In genomic region chr17:61903251-61903650, GRCh38 we compare ENCODE assay signal across 20 cellular contexts. TPM values are rescaled to one million over a fixed set of nuclear protein-coding genes. Genes with fewer than 3 reads are reported as not detected.
"Had no signal": no experiment of that assay in that cellular context is flagged by ENCODE, and none has a peak within 500 bp of the region (broad histone marks: within the 10 kb centered on the region; RNA-seq: fewer than 3 reads in every experiment).

No MANE protein-coding gene starts in this region.

- DNase-seq: activated CD4-positive, alpha-beta T cell treated with anti-CD3 and anti-CD28 coated beads for 4 hours; activated CD4-positive, CD25-positive, alpha-beta regulatory T cell; activated CD8-positive, alpha-beta memory T cell treated with anti-CD3 and anti-CD28 coated beads for 24 hours; activated gamma-delta T cell treated with Interleukin-2 at 50 U/mL for 16 hours; adrenal gland; brain microvascular endothelial cell; caudate nucleus; dermis blood vessel endothelial cell; effector CD8-positive, alpha-beta T cell; foreskin melanocyte; lower lobe of right lung; naive thymus-derived CD4-positive, alpha-beta T cell; retina; stimulated activated CD4-positive, alpha-beta T cell treated with anti-CD3 and anti-CD28 coated beads, Interleukin-2, amount 100 ng/mL, for 48 hours; stimulated activated naive CD8-positive, alpha-beta T cell treated with anti-CD3 and anti-CD28 coated beads, Interleukin-15, Interleukin-2, amounts not matched to agents 100 U/mL and 50 U/mL, for 24 hours; tibial artery had no signal

- ATAC-seq: left lobe of liver; lower lobe of right lung; naive thymus-derived CD4-positive, alpha-beta T cell; stimulated activated naive CD8-positive, alpha-beta T cell treated with anti-CD3 and anti-CD28 coated beads, Interleukin-15, Interleukin-2, amounts not matched to agents 100 U/mL and 50 U/mL, for 24 hours had no signal

- H3K27ac Mint-ChIP-seq: activated naive CD8-positive, alpha-beta T cell had no signal

- H3K4me3 Mint-ChIP-seq: activated naive CD8-positive, alpha-beta T cell had no signal

- H3K27me3 Mint-ChIP-seq: activated naive CD8-positive, alpha-beta T cell; naive thymus-derived CD4-positive, alpha-beta T cell had no signal

- H3K9me3 Mint-ChIP-seq: naive thymus-derived CD4-positive, alpha-beta T cell; T-helper 1 cell treated with Interleukin-12 subunit alpha and Interleukin-12 subunit beta and Interleukin-4 antibody, amounts not matched to agents 30 μg/mL and 1 μg/mL, for 36 hours had no signal

RNA-seq across cellular contexts. Expression of gene BRIP1, which starts 39.9 kb away (rescaled TPM):
- total RNA-seq: ascending aorta had no signal
